Comparison of ENCODE assay signal across 8 cellular contexts in genomic region chr1:155078496-155079209, GRCh38. TPM values are rescaled to one million over a fixed set of nuclear protein-coding genes. Genes with fewer than 3 reads are reported as not detected.
A peak's percentile ranks its signal among the peaks of the same experiment; 100 is the strongest.
DNase-seq lines count a peak whose midpoint lies in the region; ATAC-seq and TF ChIP-seq lines count a peak whose summit lies in the region.

Gene EFNA3 (plus strand): TSS chr1:155078837. CDS start chr1:155078942, 105 bp downstream.

- H3K36me3 ChIP-seq in neural cell (ENCODE audit: insufficient read depth, low read length) = no peaks in the 10 kb centered on the region
- no peaks in the 10 kb centered on the region for H3K36me3 ChIP-seq in thyroid gland

- H3K27ac ChIP-seq in neural cell (ENCODE audit: low read length) (peak within 1 kb of the TSS; percentile 96), thyroid gland (no peak within 1 kb of the TSS)

- H3K4me3 ChIP-seq in fibroblast of mammary gland (ENCODE audit: control insufficient read depth, low read depth, low read length) = peak within 1 kb of the TSS; percentile 21
- peak within 1 kb of the TSS; percentile 99 for H3K4me3 ChIP-seq in neural cell (ENCODE audit: low read length)
- H3K4me3 ChIP-seq in thyroid gland (replicated peaks in 1 of 3) = peak within 1 kb of the TSS in 1 of 3 donors; percentile 42

- H3K27ac Mint-ChIP-seq in activated T-helper 1 cell treated with anti-CD3 and anti-CD28 coated beads, Interleukin-12 subunit alpha, Interleukin-12 subunit beta, Interleukin-2, Interleukin-4 antibody, amounts not matched to agents 30 ng/mL and 10 ng/mL and 1 ng/mL, durations not matched to agents 14 hours and 24 hours and 36 hours = peak within 1 kb of the TSS; percentile 0

- H2AFZ ChIP-seq in neural cell (ENCODE audit: low read depth, low read length) = no peak within 1 kb of the TSS

- no peak for TF ChIP-seq CTCF in fibroblast of mammary gland (conservative IDR thresholded peaks at IDR 0.05; ENCODE audit: control insufficient read depth, insufficient read depth, low read depth, low read length)
- peak; percentile 24 for TF ChIP-seq CTCF in neural cell (IDR thresholded peaks at IDR 0.05; ENCODE audit: poor library complexity, severe bottlenecking)
- TF ChIP-seq CTCF in thyroid gland (IDR thresholded peaks at IDR 0.05) = no peak

- in situ Hi-C loops in ACHN (cut with HindIII; ENCODE audit: low pct_ligation_motif_present, low pct_unique_long_range_greater_than_20kb, low sequenced_read_pairs) = no loop called here

- no peak for TF ChIP-seq RAD21 in neural cell (conservative IDR thresholded peaks at IDR 0.05)

- H3K79me2 ChIP-seq in neural cell (replicated peaks; ENCODE audit: insufficient read depth, low read length) = peaks cover 19% of the 10 kb centered on the region

- peak within 1 kb of the TSS; percentile 80 for H3K4me2 ChIP-seq in neural cell (ENCODE audit: low read length)

- DNase-seq in ACHN (peak; percentile 59), NCI-H82 (lab: John Stamatoyannopoulos, UW) (peak; percentile 91), fibroblast of mammary gland (ENCODE audit: low read depth) (peak; percentile 46), thyroid gland (peak; percentile 66 to 68), H4 (ENCODE audit: low spot score) (no peak)
- peak; percentile 61 for DNase-seq in activated T-helper 1 cell treated with anti-CD3 and anti-CD28 coated beads, Interleukin-12 subunit alpha, Interleukin-12 subunit beta, Interleukin-2, Interleukin-4 antibody, amounts not matched to agents 30 ng/mL and 10 ng/mL and 1 ng/mL, durations not matched to agents 14 hours and 24 hours and 36 hours (ENCODE audit: low spot score)

- WGBS in thyroid gland, 2 donors = 5 to 7% methylated on average over 2 to 4 of the region's 59 CpGs

- peaks cover 39 to 48% of the 10 kb centered on the region in 2 donors for H3K4me1 ChIP-seq in thyroid gland

- H3K4me3 Mint-ChIP-seq in activated T-helper 1 cell treated with anti-CD3 and anti-CD28 coated beads, Interleukin-12 subunit alpha, Interleukin-12 subunit beta, Interleukin-2, Interleukin-4 antibody, amounts not matched to agents 30 ng/mL and 10 ng/mL and 1 ng/mL, durations not matched to agents 14 hours and 24 hours and 36 hours = peak within 1 kb of the TSS; percentile 67

- peak within 1 kb of the TSS; percentile 99 for H3K9ac ChIP-seq in neural cell (ENCODE audit: low read length)

- ATAC-seq in GM18909 (IDR thresholded peaks at IDR 0.05; ENCODE audit: poor library complexity, unreplicated experiment) = peak; percentile 46

- no peaks in the 10 kb centered on the region for H3K9me3 ChIP-seq in neural cell (ENCODE audit: low read length)
- no peaks in the 10 kb centered on the region for H3K9me3 ChIP-seq in thyroid gland

- intact Hi-C loops in activated T-helper 1 cell treated with anti-CD3 and anti-CD28 coated beads, Interleukin-12 subunit alpha, Interleukin-12 subunit beta, Interleukin-2, Interleukin-4 antibody, amounts not matched to agents 30 ng/mL and 10 ng/mL and 1 ng/mL, durations not matched to agents 14 hours and 24 hours and 36 hours (cut with micrococcal nuclease) = loop anchor here (1.0 kb wide), 1 partner anchor 14 kb away; no protein-coding TSS in a partner anchor
- intact Hi-C loops in thyroid gland (cut with DNase I) = no loop called here

- peaks cover 37% of the 10 kb centered on the region for H3K4me1 Mint-ChIP-seq in activated T-helper 1 cell treated with anti-CD3 and anti-CD28 coated beads, Interleukin-12 subunit alpha, Interleukin-12 subunit beta, Interleukin-2, Interleukin-4 antibody, amounts not matched to agents 30 ng/mL and 10 ng/mL and 1 ng/mL, durations not matched to agents 14 hours and 24 hours and 36 hours (ENCODE audit: low read depth)

- H3K9me2 ChIP-seq in neural cell (ENCODE audit: insufficient read depth, low read length) = no peaks in the 10 kb centered on the region

- H4K20me1 ChIP-seq in neural cell (ENCODE audit: insufficient read depth) = peaks cover 22% of the 10 kb centered on the region

- no peaks in the 10 kb centered on the region for H3K9me3 Mint-ChIP-seq in activated T-helper 1 cell treated with anti-CD3 and anti-CD28 coated beads, Interleukin-12 subunit alpha, Interleukin-12 subunit beta, Interleukin-2, Interleukin-4 antibody, amounts not matched to agents 30 ng/mL and 10 ng/mL and 1 ng/mL, durations not matched to agents 14 hours and 24 hours and 36 hours

- no peaks in the 10 kb centered on the region for H3K27me3 ChIP-seq in neural cell (ENCODE audit: insufficient read depth, low read depth, low read length)
- H3K27me3 ChIP-seq in thyroid gland = peaks cover 42% of the 10 kb centered on the region

- no peak for TF ChIP-seq POLR2A in thyroid gland (IDR thresholded peaks at IDR 0.05)

- peaks cover 7% of the 10 kb centered on the region for H3F3A ChIP-seq in neural cell (ENCODE audit: insufficient read depth, low read length, poor library complexity, severe bottlenecking)

- TF ChIP-seq EP300 in neural cell (conservative IDR thresholded peaks at IDR 0.05; ENCODE audit: poor library complexity, severe bottlenecking) = peak; percentile 37

- H3K36me3 Mint-ChIP-seq in activated T-helper 1 cell treated with anti-CD3 and anti-CD28 coated beads, Interleukin-12 subunit alpha, Interleukin-12 subunit beta, Interleukin-2, Interleukin-4 antibody, amounts not matched to agents 30 ng/mL and 10 ng/mL and 1 ng/mL, durations not matched to agents 14 hours and 24 hours and 36 hours (ENCODE audit: low read depth) = peaks cover 4% of the 10 kb centered on the region

- peaks cover 49% of the 10 kb centered on the region for H3K27me3 Mint-ChIP-seq in activated T-helper 1 cell treated with anti-CD3 and anti-CD28 coated beads, Interleukin-12 subunit alpha, Interleukin-12 subunit beta, Interleukin-2, Interleukin-4 antibody, amounts not matched to agents 30 ng/mL and 10 ng/mL and 1 ng/mL, durations not matched to agents 14 hours and 24 hours and 36 hours (ENCODE audit: insufficient read depth)

TF ChIP-seq in neural cell, 6 proteins besides CTCF, POLR2A, EP300 and RAD21:
- TF ChIP-seq EZH2 (IDR thresholded peaks at IDR 0.05; ENCODE audit: borderline replicate concordance, insufficient read depth, low read length, poor library complexity, severe bottlenecking) (no peak), REST (IDR thresholded peaks at IDR 0.05; ENCODE audit: borderline replicate concordance) (peak; percentile 48), TAF1 (IDR thresholded peaks at IDR 0.05; ENCODE audit: low read depth) (peak; percentile 52), SMC3 (conservative IDR thresholded peaks at IDR 0.05; ENCODE audit: poor library complexity) (peak; percentile 29), POLR2AphosphoS5 (IDR thresholded peaks at IDR 0.05) (peak; percentile 93), MXI1 (conservative IDR thresholded peaks at IDR 0.05; ENCODE audit: poor library complexity, severe bottlenecking) (peak; percentile 53)

RNA-seq across cellular contexts. Expression of gene EFNA3, which starts in this region (rescaled TPM):
- total RNA-seq in activated T-helper 1 cell treated with anti-CD3 and anti-CD28 coated beads, Interleukin-12 subunit alpha, Interleukin-12 subunit beta, Interleukin-2, Interleukin-4 antibody, amounts not matched to agents 30 ng/mL and 10 ng/mL and 1 ng/mL, durations not matched to agents 14 hours and 24 hours and 36 hours = 2.8 and 3.0 TPM in 2 replicates
- polyA plus RNA-seq in neural cell = 12.2 and 16.9 TPM in 2 replicates
- 16.6 and 19.8 TPM in 2 replicates for polyA minus RNA-seq in neural cell
- total RNA-seq in thyroid gland = 1 to 10 TPM; 1.2 to 2.9 (median 2.0) TPM
- 7.5 and 9.5 TPM in 2 replicates for total RNA-seq in H4 (2014; rRNA removed; shearing (Covaris generic))
